In genomic region chr9:34985311-34985899, GRCh38 we compare ENCODE assay signal across 1 cellular context.
TF ChIP-seq lines count a peak whose summit lies in the region.

No MANE protein-coding gene starts in this region.

TF ChIP-seq in GM12878, 131 proteins besides CTCF, POLR2A, EP300 and RAD21 (continued from another document):
- TF ChIP-seq ZBTB4 (CRISPR knock-in tag; IDR thresholded peaks at IDR 0.05): no peak
- TF ChIP-seq CREM (IDR thresholded peaks at IDR 0.05; ENCODE audit: low read depth): no peak
- TF ChIP-seq ZSCAN29 (IDR thresholded peaks at IDR 0.05): no peak
- no peak for TF ChIP-seq NR2F1 (conservative IDR thresholded peaks at IDR 0.05)
- TF ChIP-seq SIX5 (IDR thresholded peaks at IDR 0.05; ENCODE audit: low read depth, low read length, severe bottlenecking): no peak
- no peak for TF ChIP-seq SUPT20H (IDR thresholded peaks at IDR 0.05; ENCODE audit: borderline replicate concordance, control insufficient read depth, low read depth, low read length)
- peak; percentile 42; the same call in 1 of the 2 replicates for TF ChIP-seq YY1 (IDR thresholded peaks at IDR 0.05; ENCODE audit: low read depth, low read length)
- no peak for TF ChIP-seq RCOR1 (conservative IDR thresholded peaks at IDR 0.05; ENCODE audit: low read depth, low read length)
- TF ChIP-seq RAD51 (IDR thresholded peaks at IDR 0.05): no peak
- TF ChIP-seq SMAD5 (IDR thresholded peaks at IDR 0.05; ENCODE audit: low read depth): no peak
